ENCODE assay signal across 39 cellular contexts in the genomic region with DNA sequence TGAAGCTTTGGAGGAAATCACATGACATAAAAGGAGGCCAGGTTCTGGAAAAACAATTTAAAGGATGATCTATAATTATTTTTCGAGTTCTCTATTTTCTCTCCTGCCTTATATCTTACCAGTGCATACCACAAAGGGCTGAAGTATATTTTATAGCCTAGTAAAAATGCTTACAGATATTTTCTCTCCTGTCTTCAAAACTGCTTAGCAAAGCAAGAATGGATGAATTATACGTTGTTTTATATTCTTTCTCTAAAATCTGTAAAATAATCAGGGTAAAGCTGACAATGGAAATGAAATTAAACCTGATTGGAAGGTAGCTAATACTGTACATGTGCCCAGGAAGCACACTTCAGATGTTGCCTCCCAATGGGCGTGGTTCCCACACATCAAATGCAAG.
"Had no signal": no experiment of that assay in that cellular context is flagged by ENCODE, and none has a peak within 500 bp of the region (broad histone marks: within the 10 kb centered on the region; RNA-seq: fewer than 3 reads in every experiment).

No MANE protein-coding gene starts in this region.

- H3K36me3 Mint-ChIP-seq: activated naive CD4-positive, alpha-beta T cell treated with anti-CD3 and anti-CD28 coated beads, Interleukin-2, amount 10 ng/mL, durations not matched to agents 7 days and 5 days; activated naive CD4-positive, alpha-beta T cell treated with anti-CD3 and anti-CD28 coated beads, Interleukin-2, amount 50 U/mL, for 24 hours; activated naive CD4-positive, alpha-beta T cell treated with anti-CD3 and anti-CD28 coated beads, Interleukin-2, amount 50 U/mL, for 72 hours; activated naive CD8-positive, alpha-beta T cell; activated naive CD8-positive, alpha-beta T cell treated with anti-CD3 and anti-CD28 coated beads for 36 hours; activated naive CD8-positive, alpha-beta T cell treated with anti-CD3 and anti-CD28 coated beads, Interleukin-2, amount 10 ng/mL, durations not matched to agents 7 days and 5 days; brain had no signal

- H3K27me3 ChIP-seq: adrenal gland, ascending aorta, body of pancreas, brain microvascular endothelial cell, cardiac muscle cell had no signal

- H3K4me3 ChIP-seq: adrenal gland, ascending aorta, body of pancreas, breast epithelium, cardiac muscle cell had no signal

- ATAC-seq: activated naive CD4-positive, alpha-beta T cell treated with anti-CD3 and anti-CD28 coated beads, Interleukin-2, amount 50 U/mL, for 72 hours; activated naive CD8-positive, alpha-beta T cell treated with anti-CD3 and anti-CD28 coated beads, Interleukin-2, amount 50 U/mL, for 24 hours; activated T-cell treated with anti-CD3 and anti-CD28 coated beads, Interleukin-2, amount 50 U/mL, for 4 hours; activated T-cell treated with anti-CD3 and anti-CD28 coated beads, Interleukin-2, amount 50 U/mL, for 72 hours; activated T-helper 17 cell treated with anti-CD3 and anti-CD28 coated beads, Interleukin-2, amount 50 U/mL, for 72 hours; body of pancreas had no signal

- H3K36me3 ChIP-seq: ascending aorta, brain microvascular endothelial cell, breast epithelium, cardiac muscle cell had no signal

- H3K27ac Mint-ChIP-seq: activated naive CD4-positive, alpha-beta T cell treated with anti-CD3 and anti-CD28 coated beads for 36 hours; activated naive CD4-positive, alpha-beta T cell treated with anti-CD3 and anti-CD28 coated beads, Interleukin-2, amount 10 ng/mL, durations not matched to agents 7 days and 5 days; activated naive CD4-positive, alpha-beta T cell treated with anti-CD3 and anti-CD28 coated beads, Interleukin-2, amount 50 U/mL, for 24 hours; activated naive CD4-positive, alpha-beta T cell treated with anti-CD3 and anti-CD28 coated beads, Interleukin-2, amount 50 U/mL, for 72 hours; activated naive CD8-positive, alpha-beta T cell; activated naive CD8-positive, alpha-beta T cell treated with anti-CD3 and anti-CD28 coated beads for 36 hours; activated naive CD8-positive, alpha-beta T cell treated with anti-CD3 and anti-CD28 coated beads, Interleukin-2, amount 10 ng/mL, durations not matched to agents 7 days and 5 days; activated naive CD8-positive, alpha-beta T cell treated with anti-CD3 and anti-CD28 coated beads, Interleukin-2, amount 50 U/mL, for 24 hours; activated T-cell treated with anti-CD3 and anti-CD28 coated beads, Interleukin-2, amount 50 U/mL, for 24 hours; activated T-cell treated with anti-CD3 and anti-CD28 coated beads, Interleukin-2, amount 50 U/mL, for 72 hours; activated T-helper 1 cell treated with anti-CD3 and anti-CD28 coated beads, Interleukin-12 subunit alpha, Interleukin-12 subunit beta, Interleukin-2, Interleukin-4 antibody, amounts not matched to agents 30 ng/mL and 10 ng/mL and 1 ng/mL, durations not matched to agents 14 hours and 24 hours and 36 hours; activated T-helper 17 cell treated with anti-CD3 and anti-CD28 coated beads, Interleukin-2, amount 50 U/mL, for 72 hours; activated T-helper 2 cell treated with anti-CD3 and anti-CD28 coated beads, Interferon-gamma antibody, Interleukin-2, Interleukin-4, amounts not matched to agents 10 μg/mL and 5 μg/mL and 100 μg/mL, durations not matched to agents 14 hours and 24 hours and 36 hours; brain had no signal

- DNase-seq: activated effector memory CD4-positive, alpha-beta T cell treated with anti-CD3 and anti-CD28 coated beads, Interleukin-2, amount 50 U/mL, for 16 hours; activated effector memory CD4-positive, alpha-beta T cell treated with Interleukin-2 at 50 U/mL for 16 hours; activated gamma-delta T cell; activated gamma-delta T cell treated with Interleukin-2 at 50 U/mL for 16 hours; activated naive CD4-positive, alpha-beta T cell; activated naive CD4-positive, alpha-beta T cell treated with anti-CD3 and anti-CD28 coated beads for 36 hours; activated naive CD4-positive, alpha-beta T cell treated with anti-CD3 and anti-CD28 coated beads, Interleukin-2, amount 10 ng/mL, durations not matched to agents 7 days and 5 days; activated naive CD4-positive, alpha-beta T cell treated with anti-CD3 and anti-CD28 coated beads, Interleukin-2, amount 50 U/mL, for 16 hours; activated naive CD4-positive, alpha-beta T cell treated with Interleukin-2 at 50 U/mL for 16 hours; activated naive CD8-positive, alpha-beta T cell treated with anti-CD3 and anti-CD28 coated beads for 36 hours; activated naive CD8-positive, alpha-beta T cell treated with anti-CD3 and anti-CD28 coated beads, Interleukin-2, amount 10 ng/mL, durations not matched to agents 7 days and 5 days; activated naive CD8-positive, alpha-beta T cell treated with anti-CD3 and anti-CD28 coated beads, Interleukin-2, amount 50 U/mL, for 24 hours; activated T-cell treated with anti-CD3 and anti-CD28 coated beads, Interleukin-2, amount 50 U/mL, for 24 hours; activated T-cell treated with anti-CD3 and anti-CD28 coated beads, Interleukin-2, amount 50 U/mL, for 4 hours; activated T-cell treated with anti-CD3 and anti-CD28 coated beads, Interleukin-2, amount 50 U/mL, for 48 hours; activated T-cell treated with anti-CD3 and anti-CD28 coated beads, Interleukin-2, amount 50 U/mL, for 72 hours; adrenal gland; amniotic stem cell; amygdala; anterior cingulate cortex; aorta; body of pancreas; brain microvascular endothelial cell; caudate nucleus; central memory CD4-positive, alpha-beta T cell; cerebellar nuclear complex had no signal

- H3K9me3 Mint-ChIP-seq: activated naive CD4-positive, alpha-beta T cell treated with anti-CD3 and anti-CD28 coated beads for 36 hours; activated naive CD4-positive, alpha-beta T cell treated with anti-CD3 and anti-CD28 coated beads, Interleukin-2, amount 10 ng/mL, durations not matched to agents 7 days and 5 days; activated naive CD4-positive, alpha-beta T cell treated with anti-CD3 and anti-CD28 coated beads, Interleukin-2, amount 50 U/mL, for 24 hours; activated naive CD8-positive, alpha-beta T cell treated with anti-CD3 and anti-CD28 coated beads for 36 hours; activated naive CD8-positive, alpha-beta T cell treated with anti-CD3 and anti-CD28 coated beads, Interleukin-2, amount 10 ng/mL, durations not matched to agents 7 days and 5 days; activated naive CD8-positive, alpha-beta T cell treated with anti-CD3 and anti-CD28 coated beads, Interleukin-2, amount 50 U/mL, for 24 hours; activated T-cell treated with anti-CD3 and anti-CD28 coated beads, Interleukin-2, amount 50 U/mL, for 24 hours; activated T-cell treated with anti-CD3 and anti-CD28 coated beads, Interleukin-2, amount 50 U/mL, for 4 hours; activated T-helper 1 cell treated with anti-CD3 and anti-CD28 coated beads, Interleukin-12 subunit alpha, Interleukin-12 subunit beta, Interleukin-2, Interleukin-4 antibody, amounts not matched to agents 30 ng/mL and 10 ng/mL and 1 ng/mL, durations not matched to agents 14 hours and 24 hours and 36 hours; activated T-helper 17 cell treated with anti-CD3 and anti-CD28 coated beads, Interleukin-2, amount 50 U/mL, for 72 hours; activated T-helper 2 cell treated with anti-CD3 and anti-CD28 coated beads, Interferon-gamma antibody, Interleukin-2, Interleukin-4, amounts not matched to agents 10 μg/mL and 5 μg/mL and 100 μg/mL, durations not matched to agents 14 hours and 24 hours and 36 hours; brain had no signal

- H3K4me1 Mint-ChIP-seq: activated naive CD4-positive, alpha-beta T cell treated with anti-CD3 and anti-CD28 coated beads, Interleukin-2, amount 10 ng/mL, durations not matched to agents 7 days and 5 days; activated naive CD4-positive, alpha-beta T cell treated with anti-CD3 and anti-CD28 coated beads, Interleukin-2, amount 50 U/mL, for 24 hours; activated naive CD8-positive, alpha-beta T cell treated with anti-CD3 and anti-CD28 coated beads for 36 hours; activated naive CD8-positive, alpha-beta T cell treated with anti-CD3 and anti-CD28 coated beads, Interleukin-2, amount 10 ng/mL, durations not matched to agents 7 days and 5 days; activated naive CD8-positive, alpha-beta T cell treated with anti-CD3 and anti-CD28 coated beads, Interleukin-2, amount 50 U/mL, for 24 hours; activated T-helper 17 cell treated with anti-CD3 and anti-CD28 coated beads, Interleukin-2, amount 50 U/mL, for 72 hours; central memory CD8-positive, alpha-beta T cell had no signal

- FAIRE-seq: astrocyte, bronchial epithelial cell had no signal

- H3K9me3 ChIP-seq: adrenal gland, ascending aorta, body of pancreas, breast epithelium had no signal

- H3K27ac ChIP-seq: adrenal gland, ascending aorta, body of pancreas, brain microvascular endothelial cell, breast epithelium, cardiac muscle cell had no signal

- H3K4me3 Mint-ChIP-seq: activated naive CD4-positive, alpha-beta T cell treated with anti-CD3 and anti-CD28 coated beads for 36 hours; activated naive CD4-positive, alpha-beta T cell treated with anti-CD3 and anti-CD28 coated beads, Interleukin-2, amount 10 ng/mL, durations not matched to agents 7 days and 5 days; activated naive CD4-positive, alpha-beta T cell treated with anti-CD3 and anti-CD28 coated beads, Interleukin-2, amount 50 U/mL, for 24 hours; activated naive CD8-positive, alpha-beta T cell; activated naive CD8-positive, alpha-beta T cell treated with anti-CD3 and anti-CD28 coated beads for 36 hours; activated naive CD8-positive, alpha-beta T cell treated with anti-CD3 and anti-CD28 coated beads, Interleukin-2, amount 10 ng/mL, durations not matched to agents 7 days and 5 days; activated naive CD8-positive, alpha-beta T cell treated with anti-CD3 and anti-CD28 coated beads, Interleukin-2, amount 50 U/mL, for 24 hours; activated T-cell treated with anti-CD3 and anti-CD28 coated beads, Interleukin-2, amount 50 U/mL, for 24 hours; activated T-cell treated with anti-CD3 and anti-CD28 coated beads, Interleukin-2, amount 50 U/mL, for 4 hours; activated T-cell treated with anti-CD3 and anti-CD28 coated beads, Interleukin-2, amount 50 U/mL, for 72 hours; activated T-helper 1 cell treated with anti-CD3 and anti-CD28 coated beads, Interleukin-12 subunit alpha, Interleukin-12 subunit beta, Interleukin-2, Interleukin-4 antibody, amounts not matched to agents 30 ng/mL and 10 ng/mL and 1 ng/mL, durations not matched to agents 14 hours and 24 hours and 36 hours; activated T-helper 17 cell treated with anti-CD3 and anti-CD28 coated beads, Interleukin-2, amount 50 U/mL, for 72 hours; brain; central memory CD8-positive, alpha-beta T cell had no signal

- H3K4me1 ChIP-seq: adrenal gland, ascending aorta, body of pancreas, breast epithelium had no signal
